In genomic region chr10:110304394-110304779, GRCh38 we compare ENCODE assay signal across 8 cellular contexts. TPM values are rescaled to one million over a fixed set of nuclear protein-coding genes. Genes with fewer than 3 reads are reported as not detected.
DNase-seq lines count a peak whose midpoint lies in the region; ATAC-seq and TF ChIP-seq lines count a peak whose summit lies in the region.

No MANE protein-coding gene starts in this region.

- H3K4me1 ChIP-seq in mesendoderm (ENCODE audit: control insufficient read depth, low read depth, low read length) = no peaks in the 10 kb centered on the region
- H3K4me1 ChIP-seq in uterus = peaks cover under 1 to 10% of the 10 kb centered on the region in 2 donors

- WGBS in mesendoderm (ENCODE audit: extremely low coverage, insufficient coverage, low lambda C conversion rate) = no CpG with 5 or more reads among the region's 42 CpGs

- H3K79me1 ChIP-seq in mesendoderm (ENCODE audit: low read length) = peaks cover 3% of the 10 kb centered on the region

- intact Hi-C loops in uterus (cut with DNase I; ENCODE audit: low total_unique reads) = no loop called here

- peak overlapping the region; percentile 97 for H3K27ac Mint-ChIP-seq in chondrocyte (ENCODE audit: unreplicated experiment)

- TF ChIP-seq CTCF in GM12875 (IDR thresholded peaks at IDR 0.05; ENCODE audit: borderline replicate concordance, insufficient read depth, low read depth, low read length) (no peak), chondrocyte (IDR thresholded peaks at IDR 0.05) (no peak), uterus (IDR thresholded peaks at IDR 0.05) (no peak), GM13976 (IDR thresholded peaks at IDR 0.05; ENCODE audit: borderline replicate concordance, control extremely low read depth, extremely low read depth, insufficient read depth, missing control alignments) (no peak)

- H2BK5ac ChIP-seq in mesendoderm (ENCODE audit: low read length) = no peak overlapping the region

- no peaks in the 10 kb centered on the region for H3K9me3 ChIP-seq in uterus

- peak overlapping the region; percentile 96 for H3K9ac ChIP-seq in mesendoderm (ENCODE audit: low read length)

- H3K4me3 ChIP-seq in GM12875 (ENCODE audit: low read depth, low read length) = peak overlapping the region; percentile 85
- peak overlapping the region; percentile 87 for H3K4me3 ChIP-seq in mesendoderm (ENCODE audit: low read length)
- peak overlapping the region; percentile 80 to 91 for H3K4me3 ChIP-seq in uterus

- peak overlapping the region; percentile 96 for H3K56ac ChIP-seq in mesendoderm (ENCODE audit: low read length)

- H4K5ac ChIP-seq in mesendoderm (ENCODE audit: low read length) = no peak overlapping the region

- in situ Hi-C loops in GM13976 (cut with MboI; ENCODE audit: low sequenced_read_pairs, unreplicated experiment) = loop anchor here (25.0 kb wide), 1 partner anchor 583 kb away; no protein-coding TSS in a partner anchor
- in situ Hi-C loops in G401 (cut with HindIII; ENCODE audit: low sequenced_read_pairs) = no loop called here

- H3K23ac ChIP-seq in mesendoderm (ENCODE audit: low read length) = no peak overlapping the region

- peak overlapping the region; percentile 91 for H3K27ac ChIP-seq in mesendoderm (ENCODE audit: low read depth, low read length)
- peak overlapping the region; percentile 93 to 94 for H3K27ac ChIP-seq in uterus

- H3K36me3 ChIP-seq in mesendoderm (ENCODE audit: control insufficient read depth, insufficient read depth, low read length) (no peaks in the 10 kb centered on the region), uterus (no peaks in the 10 kb centered on the region)

- H3K27me3 ChIP-seq in mesendoderm (ENCODE audit: insufficient read depth, low read length, poor library complexity) (no peaks in the 10 kb centered on the region), uterus (no peaks in the 10 kb centered on the region)

- H3K36me3 Mint-ChIP-seq in chondrocyte (ENCODE audit: low read depth) = peaks cover 9% of the 10 kb centered on the region

- peak overlapping the region; percentile 100 for H3K18ac ChIP-seq in mesendoderm (ENCODE audit: low read length)

- no peak overlapping the region for H2AK5ac ChIP-seq in mesendoderm (ENCODE audit: low read length)

- H4K8ac ChIP-seq in mesendoderm (ENCODE audit: low read depth, low read length) = peak overlapping the region; percentile 95

- peaks cover 41% of the 10 kb centered on the region for H3K4me1 Mint-ChIP-seq in chondrocyte (ENCODE audit: low read depth)

- peak overlapping the region; percentile 62 for H2BK120ac ChIP-seq in mesendoderm (ENCODE audit: low read depth, low read length)

- H3K9me3 Mint-ChIP-seq in chondrocyte (ENCODE audit: low read depth) = no peaks in the 10 kb centered on the region

- no peak overlapping the region for H3K4me2 ChIP-seq in mesendoderm (ENCODE audit: low read length)

- no peaks in the 10 kb centered on the region for H3K27me3 Mint-ChIP-seq in chondrocyte (ENCODE audit: low read depth)

- H3K4ac ChIP-seq in mesendoderm (ENCODE audit: low read depth, low read length) = peak overlapping the region; percentile 98

- TF ChIP-seq POLR2A in uterus (IDR thresholded peaks at IDR 0.05) = no peak

- H3K4me3 Mint-ChIP-seq in chondrocyte (ENCODE audit: unreplicated experiment) = peak overlapping the region; percentile 95

- DNase-seq in LoVo (ENCODE audit: low spot score) = peak; percentile 24
- DNase-seq in chondrocyte (ENCODE audit: low spot score) = no peak
- DNase-seq in mesendoderm = no peak
- no peak for DNase-seq in uterus
- DNase-seq in GM13976 (ENCODE audit: low spot score) = no peak
- DNase-seq in G401 (ENCODE audit: low spot score) = no peak

- peak; percentile 30 for ATAC-seq in GM21786 (IDR thresholded peaks at IDR 0.05; ENCODE audit: unreplicated experiment)

- H3K79me2 ChIP-seq in mesendoderm (ENCODE audit: control insufficient read depth, insufficient read depth, low read length) = peaks cover 35% of the 10 kb centered on the region

- peak overlapping the region; percentile 23 for H2BK15ac ChIP-seq in mesendoderm (replicated peaks; ENCODE audit: low read depth)

RNA-seq across cellular contexts. Expression of gene SMNDC1, which starts 0.3 kb away (rescaled TPM):
- total RNA-seq in chondrocyte (24.9 to 27.5 TPM (median 26.2 TPM) in 3 replicates), uterus (10 to 100 TPM; 14.6 to 41.2 (median 18.3) TPM)
- polyA plus RNA-seq in mesendoderm (2013, experiment 1 of 2) = 44.4 TPM
- 44.1 TPM for polyA plus RNA-seq in mesendoderm (2013, experiment 2 of 2)
- total RNA-seq in G401 (2014; rRNA removed; shearing (Covaris generic)) = 11.1 and 13.5 TPM in 2 replicates
